1 cellular context compared by ENCODE assay signal in genomic region chr5:176530983-176531901, GRCh38.
TF ChIP-seq lines count a peak whose summit lies in the region.

No MANE protein-coding gene starts in this region.

TF ChIP-seq in HepG2, 621 proteins besides CTCF, POLR2A, EP300 and RAD21 (continued from another document):
- no peak for TF ChIP-seq ZBTB34 (CRISPR knock-in tag; IDR thresholded peaks at IDR 0.05)
- no peak for TF ChIP-seq ZNF274 (CRISPR knock-in tag; IDR thresholded peaks at IDR 0.05)
- no peak for TF ChIP-seq BHLHE40 (IDR thresholded peaks at IDR 0.05; ENCODE audit: low read length)
- no peak for TF ChIP-seq SMARCE1 (IDR thresholded peaks at IDR 0.05; ENCODE audit: borderline replicate concordance)
- TF ChIP-seq RBM22 (optimal IDR thresholded peaks at IDR 0.05; ENCODE audit: low read length): peak; percentile 13
- TF ChIP-seq AGO2 (optimal IDR thresholded peaks at IDR 0.05; ENCODE audit: low read depth, low read length): peak; percentile 7
- no peak for TF ChIP-seq PAF1 (CRISPR knock-in tag; IDR thresholded peaks at IDR 0.05)
- TF ChIP-seq NCOR1 (IDR thresholded peaks at IDR 0.05; ENCODE audit: borderline replicate concordance, low read length): no peak
- no peak for TF ChIP-seq NFIC (IDR thresholded peaks at IDR 0.05; ENCODE audit: low read length)
- TF ChIP-seq NFKBIZ (CRISPR knock-in tag; IDR thresholded peaks at IDR 0.05): no peak
- no peak for TF ChIP-seq RARG (CRISPR knock-in tag; IDR thresholded peaks at IDR 0.05; ENCODE audit: low read depth)
- no peak for TF ChIP-seq ZNF850 (CRISPR knock-in tag; conservative IDR thresholded peaks at IDR 0.05)
- TF ChIP-seq ZBTB33 (CRISPR knock-in tag; IDR thresholded peaks at IDR 0.05): 0 out of 2 replicates have a peak, but pooled peaks have one; percentile 28
